ENCODE assay signal across 8 cellular contexts in the genomic region with DNA sequence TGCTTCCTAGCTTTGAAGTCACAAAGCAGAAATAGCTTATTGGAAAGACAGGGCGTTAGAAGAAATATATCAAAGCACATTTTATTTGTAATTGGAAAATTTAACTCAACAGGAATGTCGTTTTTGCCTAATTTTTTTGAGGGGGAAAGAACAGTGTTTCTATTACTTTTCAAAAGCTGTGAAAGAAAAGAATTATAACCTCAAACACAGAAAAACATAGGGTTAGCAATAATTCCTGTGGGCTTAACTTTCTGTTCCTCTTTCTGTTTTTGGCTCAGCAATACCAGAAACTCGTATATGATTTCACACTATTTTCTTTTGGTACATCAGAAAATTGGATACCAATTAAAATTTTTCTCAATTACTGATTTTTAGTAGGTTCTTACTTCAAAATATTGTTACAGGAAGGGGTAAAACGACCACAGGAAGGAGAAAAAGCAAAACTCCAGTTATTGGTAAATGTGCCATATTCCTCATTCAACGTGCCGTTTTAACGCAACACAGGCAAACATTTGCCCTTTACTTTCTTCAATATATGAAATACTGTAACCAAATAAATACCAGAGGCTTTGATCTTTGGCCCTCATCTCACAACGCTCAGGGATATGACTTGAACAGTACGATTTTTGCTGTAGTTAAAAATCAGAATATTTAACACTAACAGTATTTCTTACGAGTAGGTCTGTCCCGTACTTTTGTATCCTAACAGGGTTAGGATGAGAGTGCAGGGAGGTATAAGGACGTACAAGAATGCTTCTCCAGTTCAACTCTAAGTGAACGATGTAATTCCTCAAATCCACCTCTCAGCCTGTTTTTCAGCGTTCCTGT. TPM values are rescaled to one million over a fixed set of nuclear protein-coding genes. Genes with fewer than 3 reads are reported as not detected.
DNase-seq lines count a peak whose midpoint lies in the region; ATAC-seq and TF ChIP-seq lines count a peak whose summit lies in the region.

No MANE protein-coding gene starts in this region.

- no peaks in the 10 kb centered on the region for H3K36me3 ChIP-seq in PC-3 (ENCODE audit: low read depth, low read length)
- no peaks in the 10 kb centered on the region for H3K36me3 ChIP-seq in esophagus squamous epithelium
- no peaks in the 10 kb centered on the region for H3K36me3 ChIP-seq in sigmoid colon

- BruUV-seq in PC-3 (replicated peaks; lab: Mats Ljungman, UMichigan): no TSS peak

- peak overlapping the region; percentile 87 for H3K4me3 ChIP-seq in PC-3 (ENCODE audit: low read length)
- peak overlapping the region; percentile 50 to 82 (median 66) for H3K4me3 ChIP-seq in esophagus squamous epithelium
- peak overlapping the region; percentile 64 to 68 (median 65) for H3K4me3 ChIP-seq in sigmoid colon

- CTCF ChIA-PET in PC-3 (lab: Charles Lee): no interaction called here

- no peaks in the 10 kb centered on the region for H3K79me2 ChIP-seq in PC-3 (ENCODE audit: low read length)

- ATAC-seq in GM19438 (IDR thresholded peaks at IDR 0.05; ENCODE audit: low read depth, unreplicated experiment) (peak; percentile 2), PC-3 (no peak)

- H3K27me3 ChIP-seq in PC-3 (ENCODE audit: low read length): no peaks in the 10 kb centered on the region
- no peaks in the 10 kb centered on the region for H3K27me3 ChIP-seq in esophagus squamous epithelium
- no peaks in the 10 kb centered on the region for H3K27me3 ChIP-seq in sigmoid colon

- TF ChIP-seq POLR2A in esophagus squamous epithelium (IDR thresholded peaks at IDR 0.05) (no peak), sigmoid colon (IDR thresholded peaks at IDR 0.05) (no peak)

- no peak for DNase-seq in PC-3
- no peak for DNase-seq in esophagus squamous epithelium (lab: John Stamatoyannopoulos, UW)
- DNase-seq in sigmoid colon: no peak
- DNase-seq in dedifferentiated amniotic fluid mesenchymal stem cell (ENCODE audit: extremely low spot score): no peak
- no peak for DNase-seq in NCI-H2107 treated with DMSO at 0.1 percent for 48 hours (lab: John Stamatoyannopoulos, UW; ENCODE audit: unreplicated experiment)
- no peak for DNase-seq in effector CD4-positive, alpha-beta T cell

- POLR2A ChIA-PET in PC-3 (lab: Charles Lee; ENCODE audit: unreplicated experiment): interaction anchor here (0.6 kb wide), 1 partner anchor 96 kb away, joined by 5 read pairs; no protein-coding TSS in a partner anchor

- no peak overlapping the region for H3K9ac ChIP-seq in PC-3 (ENCODE audit: low read length)

- intact Hi-C loops in PC-3 (cut with micrococcal nuclease): no loop called here
- intact Hi-C loops in esophagus squamous epithelium (cut with DNase I): loop anchor here (5.0 kb wide), 1 partner anchor 123 kb away; a partner anchor contains a TSS
- intact Hi-C loops in sigmoid colon (cut with DNase I): loop anchor here (1.0 to 5.0 kb wide), 5 partner anchors 52 to 638 kb away; a partner anchor contains a TSS

- H3K9me3 ChIP-seq in PC-3 (ENCODE audit: low read length) (no peaks in the 10 kb centered on the region), esophagus squamous epithelium (no peaks in the 10 kb centered on the region), sigmoid colon (no peaks in the 10 kb centered on the region)

- WGBS in esophagus squamous epithelium, 2 donors: 8 to 9% methylated on average over 14 of the region's 14 CpGs
- WGBS in sigmoid colon, 2 donors: 5 to 8% methylated on average over 14 of the region's 14 CpGs

- peak overlapping the region; percentile 98 for H2AFZ ChIP-seq in PC-3 (ENCODE audit: low read length)

- H3K27ac ChIP-seq in 22Rv1: peak overlapping the region; percentile 84
- no peak overlapping the region for H3K27ac ChIP-seq in PC-3 (ENCODE audit: low read length)
- H3K27ac ChIP-seq in esophagus squamous epithelium: peak overlapping the region; percentile 86 to 92 (median 88)
- peak overlapping the region; percentile 78 to 87 (median 84) for H3K27ac ChIP-seq in sigmoid colon

- H4K20me1 ChIP-seq in PC-3 (ENCODE audit: low read length): no peaks in the 10 kb centered on the region

- H3K4me1 ChIP-seq in PC-3 (ENCODE audit: insufficient read depth, low read length): peaks cover 21% of the 10 kb centered on the region; the same call in 1 of the 2 replicates
- H3K4me1 ChIP-seq in esophagus squamous epithelium: peaks cover 0 to 47% (median 6%) of the 10 kb centered on the region in 3 donors
- H3K4me1 ChIP-seq in sigmoid colon: peaks cover 0 to 12% (median 9%) of the 10 kb centered on the region in 4 donors

- no peaks in the 10 kb centered on the region for H3K9me2 ChIP-seq in PC-3 (replicated peaks; ENCODE audit: low read length)

- no peaks in the 10 kb centered on the region for H3F3A ChIP-seq in PC-3 (ENCODE audit: low read length, unreplicated experiment)

- no peak for TF ChIP-seq EP300 in sigmoid colon (IDR thresholded peaks at IDR 0.05)

- TF ChIP-seq CTCF in 22Rv1 (IDR thresholded peaks at IDR 0.05) (no peak), PC-3 (conservative IDR thresholded peaks at IDR 0.05; ENCODE audit: low read depth, low read length) (no peak), esophagus squamous epithelium (IDR thresholded peaks at IDR 0.05) (no peak), sigmoid colon (IDR thresholded peaks at IDR 0.05) (no peak)

- H3K4me2 ChIP-seq in PC-3 (ENCODE audit: low read length): peak overlapping the region; percentile 84

RNA-seq across cellular contexts. Expression of a gene that starts 1.3 kb away (rescaled TPM):
- total RNA-seq in PC-3 (2014; rRNA removed) (not detected in 2 replicates), esophagus squamous epithelium (not detected), sigmoid colon (not detected)
- polyA plus RNA-seq in sigmoid colon: not detected

RNA-seq across cellular contexts. Expression of a gene that starts 2.5 kb away (rescaled TPM):
- not detected in 2 replicates for total RNA-seq in PC-3 (2014; rRNA removed)
- not detected for total RNA-seq in esophagus squamous epithelium
- total RNA-seq in sigmoid colon: not detected
- polyA plus RNA-seq in sigmoid colon: not detected
